In the genomic region with DNA sequence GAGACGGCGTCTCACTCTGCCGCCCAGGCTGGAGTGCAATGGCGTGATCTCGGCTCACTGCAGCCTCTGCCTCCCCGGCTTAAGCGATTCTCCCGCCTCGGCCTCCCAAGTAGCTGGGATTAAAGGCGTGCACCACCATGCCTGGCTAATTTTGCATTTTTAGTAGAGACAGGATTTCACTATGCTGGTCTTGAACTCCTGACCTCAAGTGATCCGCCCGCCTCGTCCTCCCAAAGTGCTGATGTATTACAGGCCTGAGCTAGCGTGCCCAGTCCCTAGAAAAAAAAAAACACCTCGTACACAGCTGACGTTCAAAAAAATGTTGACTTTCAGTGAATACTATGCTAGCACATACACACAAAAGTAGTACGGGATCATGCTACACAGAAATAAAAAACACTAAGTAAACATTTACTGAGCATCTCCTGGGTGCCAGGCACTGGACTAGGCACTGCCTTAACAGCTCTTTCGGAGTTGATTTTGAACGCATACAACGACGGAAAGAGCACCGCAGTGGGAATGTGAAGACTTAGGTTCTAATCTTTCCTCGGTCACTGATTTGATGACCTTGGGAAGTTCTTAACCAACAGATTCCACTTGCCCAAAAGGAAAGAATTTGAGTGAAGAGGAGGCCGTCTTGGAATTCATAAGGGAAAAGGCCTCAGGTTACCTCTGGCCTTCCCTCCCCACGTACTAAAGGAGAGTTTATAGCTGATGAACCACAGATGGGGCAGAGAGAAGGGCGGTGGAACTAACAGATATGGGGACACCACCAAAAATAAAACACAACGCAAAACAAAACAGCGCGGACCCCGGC, we compare ENCODE assay signal across 8 cellular contexts. TPM values are rescaled to one million over a fixed set of nuclear protein-coding genes. Genes with fewer than 3 reads are reported as not detected.
DNase-seq lines count a peak whose midpoint lies in the region; ATAC-seq and TF ChIP-seq lines count a peak whose summit lies in the region.

No MANE protein-coding gene starts in this region.

- peak overlapping the region; percentile 74 for H3K4me3 ChIP-seq in GM08714 (ENCODE audit: low read length)
- H3K4me3 ChIP-seq in NT2/D1 (ENCODE audit: insufficient read length, low read depth), result peak overlapping the region; percentile 85
- peak overlapping the region; percentile 71 for H3K4me3 ChIP-seq in colonic mucosa
- H3K4me3 ChIP-seq in muscle layer of duodenum (ENCODE audit: low read depth in 1 of 2, low read length in 2 of 2), result peak overlapping the region; percentile 74 to 96

- intact Hi-C loops in colonic mucosa (cut with DNase I), result no loop called here

- no peak for ATAC-seq in left lobe of liver

- TF ChIP-seq CTCF in colonic mucosa (IDR thresholded peaks at IDR 0.05), result no peak

- H3K9ac ChIP-seq in NT2/D1 (ENCODE audit: insufficient read length, low read depth) (peak overlapping the region; percentile 90), colonic mucosa (ENCODE audit: low read depth in 2 of 2, low read length in 2 of 2) (peak overlapping the region; percentile 93 to 100)

- H3K36me3 ChIP-seq in NT2/D1 (ENCODE audit: insufficient read depth, insufficient read length, low read length), result peaks cover 5% of the 10 kb centered on the region
- no peaks in the 10 kb centered on the region for H3K36me3 ChIP-seq in colonic mucosa
- peaks cover 10 to 19% of the 10 kb centered on the region in 2 donors for H3K36me3 ChIP-seq in muscle layer of duodenum (ENCODE audit: control insufficient read depth in 1 of 2, insufficient read depth in 2 of 2, low read length in 2 of 2)

- H3K9me3 ChIP-seq in NT2/D1 (ENCODE audit: insufficient read depth, low read length), result no peaks in the 10 kb centered on the region
- no peaks in the 10 kb centered on the region for H3K9me3 ChIP-seq in colonic mucosa
- no peaks in the 10 kb centered on the region for H3K9me3 ChIP-seq in muscle layer of duodenum (ENCODE audit: control insufficient read depth in 1 of 2, low read length in 2 of 2)

- DNase-seq in NT2/D1 (ENCODE audit: low read depth, low spot score) (no peak), colonic mucosa (peak; percentile 21), MV-4-11 (lab: John Stamatoyannopoulos, UW) (no peak), midbrain (lab: John Stamatoyannopoulos, UW) (no peak), left lobe of liver (ENCODE audit: low spot score) (no peak), NCI-H526 (lab: John Stamatoyannopoulos, UW) (no peak)

- H3K4me1 ChIP-seq in NT2/D1 (ENCODE audit: insufficient read depth, insufficient read length), result no peaks in the 10 kb centered on the region
- H3K4me1 ChIP-seq in colonic mucosa, result no peaks in the 10 kb centered on the region
- peaks cover 3 to 4% of the 10 kb centered on the region in 2 donors for H3K4me1 ChIP-seq in muscle layer of duodenum (ENCODE audit: control insufficient read depth in 1 of 2, insufficient read depth in 2 of 2, low read length in 2 of 2)

- H3K27me3 ChIP-seq in NT2/D1 (ENCODE audit: insufficient read depth, insufficient read length), result no peaks in the 10 kb centered on the region
- H3K27me3 ChIP-seq in colonic mucosa, result no peaks in the 10 kb centered on the region
- no peaks in the 10 kb centered on the region for H3K27me3 ChIP-seq in muscle layer of duodenum (ENCODE audit: low read depth, low read length)

- H3K27ac ChIP-seq in colonic mucosa (peak overlapping the region; percentile 98), muscle layer of duodenum (ENCODE audit: low read length) (peak overlapping the region; percentile 100)

RNA-seq across cellular contexts. Expression of a gene that starts 1.1 kb away (rescaled TPM):
- 1 to 10 TPM; 3.4 to 3.9 TPM for total RNA-seq in colonic mucosa
- total RNA-seq in left lobe of liver, result 1.9 TPM

RNA-seq across cellular contexts. Expression of a gene that starts 50.7 kb away (rescaled TPM):
- total RNA-seq in colonic mucosa (10 to 100 TPM; 25.2 to 33.7 TPM), left lobe of liver (4.2 TPM)
